In genomic region chr10:89129850-89130396, GRCh38 we compare ENCODE assay signal across 1 cellular context.
A peak's percentile ranks its signal among the peaks of the same experiment; 100 is the strongest.
TF ChIP-seq lines count a peak whose summit lies in the region.

No MANE protein-coding gene starts in this region.

TF ChIP-seq in IMR-90, 13 proteins besides CTCF, POLR2A, EP300 and RAD21:
- TF ChIP-seq MAFK (IDR thresholded peaks at IDR 0.05; ENCODE audit: low read depth, low read length) (peak; percentile 75), CEBPB (IDR thresholded peaks at IDR 0.05; ENCODE audit: low read depth, low read length) (peak; percentile 42; the same call in 1 of the 2 replicates), ELK1 (IDR thresholded peaks at IDR 0.05; ENCODE audit: borderline replicate concordance, low read depth, low read length) (no peak), MXI1 (IDR thresholded peaks at IDR 0.05; ENCODE audit: borderline replicate concordance, low read depth, low read length) (no peak)
